ENCODE assay signal across 1 cellular context in the genomic region with DNA sequence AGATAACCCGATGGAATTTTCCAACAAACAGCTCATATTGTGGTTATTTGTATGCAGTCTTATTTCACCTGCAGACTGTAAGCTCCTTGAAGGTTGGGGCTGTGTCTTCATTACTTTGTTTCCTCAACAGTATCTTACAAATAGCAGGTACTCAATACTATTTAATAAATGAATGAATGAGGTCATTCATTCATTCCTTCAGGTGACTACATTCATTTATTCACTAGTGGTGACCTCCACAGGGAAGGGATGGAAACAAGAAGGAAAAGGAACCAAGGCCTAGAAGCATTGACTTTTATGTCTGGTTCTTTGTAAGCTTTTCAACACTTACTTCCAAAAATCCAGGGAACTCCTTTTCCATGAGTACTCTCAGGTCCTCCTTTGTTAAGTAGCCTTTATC.
TF ChIP-seq lines count a peak whose summit lies in the region.

No MANE protein-coding gene starts in this region.

TF ChIP-seq in GM12891, 5 proteins besides CTCF, POLR2A, EP300 and RAD21:
- TF ChIP-seq SPI1 (IDR thresholded peaks at IDR 0.05; ENCODE audit: low read depth, low read length) (no peak), PAX5 (IDR thresholded peaks at IDR 0.05; ENCODE audit: insufficient read depth, low read length, severe bottlenecking) (no peak), POU2F2 (IDR thresholded peaks at IDR 0.05; ENCODE audit: low read depth, low read length) (no peak), TAF1 (IDR thresholded peaks at IDR 0.05; ENCODE audit: low read depth, low read length) (no peak), POLR2AphosphoS5 (IDR thresholded peaks at IDR 0.05; ENCODE audit: low read depth, low read length) (no peak)
